In the genomic region with DNA sequence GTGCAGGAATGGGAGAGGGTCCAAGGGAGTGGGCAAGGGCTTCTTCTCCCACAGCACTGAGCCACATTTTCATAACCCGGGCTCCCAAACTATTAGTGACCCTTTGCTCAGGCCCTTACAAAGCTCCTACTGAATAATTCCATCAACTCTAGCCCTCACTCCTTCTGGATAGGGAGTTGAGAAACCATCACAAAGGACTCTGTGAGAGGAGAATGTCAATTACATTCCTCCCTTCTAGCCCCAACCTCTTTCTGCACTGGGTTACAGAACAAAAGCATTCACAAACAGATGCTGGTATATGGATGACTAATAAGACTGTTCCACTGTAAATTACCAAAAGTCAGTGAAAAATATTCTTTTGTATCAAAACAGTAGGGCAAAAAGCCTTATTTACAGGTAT, we compare ENCODE assay signal across 18 cellular contexts.
DNase-seq lines count a peak whose midpoint lies in the region; ATAC-seq, FAIRE-seq and TF ChIP-seq lines count a peak whose summit lies in the region.
"Had no signal": no experiment of that assay in that cellular context is flagged by ENCODE, and none has a peak within 500 bp of the region (broad histone marks: within the 10 kb centered on the region; RNA-seq: fewer than 3 reads in every experiment).

No MANE protein-coding gene starts in this region.

- H3K4me1 ChIP-seq in H1 (replicated peaks in 1 of 4; ENCODE audit: control insufficient read depth in 3 of 4, insufficient read depth in 4 of 4, low read length in 3 of 4): peaks cover 0 to 9% (median 1%) of the 10 kb centered on the region in 4 experiments; a peak in 2 of 7 replicates
- H3K4me1 ChIP-seq: A549, Caco-2 had no signal

- H3K36me3 ChIP-seq in H1 (ENCODE audit: control insufficient read depth in 2 of 4, insufficient read depth in 4 of 4, low read length in 3 of 4): no peaks in the 10 kb centered on the region
- H3K36me3 ChIP-seq: BE2C had no signal

- H3K4me3 Mint-ChIP-seq in mesothelial cell of epicardium: no peak overlapping the region
- H3K4me3 Mint-ChIP-seq: CD8-positive, alpha-beta T cell; H9 had no signal

- CTCF ChIA-PET in H1 (lab: Charles Lee; ENCODE audit: partially characterized antibody): interaction anchor here (1.7 kb wide), 1 partner anchor 12 kb away, joined by 3 read pairs; no protein-coding TSS in a partner anchor

- H3K4me1 Mint-ChIP-seq in mesothelial cell of epicardium: peaks cover 11% of the 10 kb centered on the region

- TF ChIP-seq CTCF in H1 (IDR thresholded peaks at IDR 0.05; ENCODE audit: control extremely low read depth in 1 of 3, insufficient read depth in 1 of 3, low read depth in 1 of 3, low read length in 3 of 3) (no peak), mesothelial cell of epicardium (IDR thresholded peaks at IDR 0.05; ENCODE audit: unreplicated experiment) (no peak)

- no peak overlapping the region for H3K56ac ChIP-seq in H1 (replicated peaks; ENCODE audit: insufficient read length, low read depth, low read length)

- H4K20me1 ChIP-seq in H1 (replicated peaks in 1 of 2; ENCODE audit: control insufficient read depth in 1 of 2, insufficient read depth in 2 of 2, low read length in 2 of 2): no peaks in the 10 kb centered on the region

- no peaks in the 10 kb centered on the region for H3K79me1 ChIP-seq in H1 (ENCODE audit: low read depth, low read length)

- intact Hi-C loops in sciatic nerve (cut with DNase I): no loop called here

- H3K4me2 ChIP-seq in H1 (ENCODE audit: insufficient read depth in 1 of 2, low read depth in 2 of 2, low read length in 2 of 2): no peak overlapping the region
- H3K4me2 ChIP-seq: A549 had no signal

- H4K8ac ChIP-seq in H1 (ENCODE audit: extremely low read depth, insufficient read depth, low read length): no peak overlapping the region

- no peak for FAIRE-seq in H1 (lab: Jason Lieb, UNC)
- FAIRE-seq: A549, GM19239 had no signal

- H2BK120ac ChIP-seq in H1 (replicated peaks; ENCODE audit: low read depth, low read length): no peak overlapping the region

- no peak for TF ChIP-seq EP300 in H1 (IDR thresholded peaks at IDR 0.05; ENCODE audit: borderline replicate concordance in 1 of 2, low read depth in 2 of 2, low read length in 2 of 2)

- H3K23me2 ChIP-seq in H1 (ENCODE audit: low read depth, low read length): no peaks in the 10 kb centered on the region

- peaks cover 5% of the 10 kb centered on the region for H3K27me3 Mint-ChIP-seq in mesothelial cell of epicardium (ENCODE audit: low read depth)

- 100% methylated on average over 1 of the region's 1 CpG; no CpG with 5 or more reads in 1 of the 2 experiments for WGBS in H1 (ENCODE audit: extremely low coverage in 1 of 2, insufficient coverage in 1 of 2, insufficient read length in 1 of 2, insufficient replicate concordance in 2 of 2, low coverage in 1 of 2, low lambda C conversion rate in 2 of 2, missing lambda C conversion rate in 1 of 2), 2 experiments

- H2AK5ac ChIP-seq in H1 (ENCODE audit: low read depth, low read length): no peak overlapping the region

- H3K9me3 ChIP-seq in H1 (ENCODE audit: insufficient read depth in 2 of 2, low read depth in 1 of 2, low read length in 1 of 2): no peaks in the 10 kb centered on the region
- H3K9me3 ChIP-seq: A549, BE2C, Caco-2 had no signal

- no peak overlapping the region for H3K27ac ChIP-seq in H1 (ENCODE audit: low read depth, low read length)
- H3K27ac ChIP-seq: A549, C4-2B, HL-60 had no signal

- H3K79me2 ChIP-seq in H1 (ENCODE audit: control insufficient read depth in 1 of 2, insufficient read depth in 2 of 2, low read length in 2 of 2): no peaks in the 10 kb centered on the region

- DNase-seq in H1 (ENCODE audit: low read depth in 1 of 2, low spot score in 2 of 2) (no peak), sciatic nerve (ENCODE audit: low spot score) (no peak), HPDE6-E6E7 (ENCODE audit: extremely low spot score) (no peak), mesothelial cell of epicardium (ENCODE audit: low spot score in 2 of 2, unreplicated experiment in 2 of 2) (no peak)
- no peak for DNase-seq in activated CD4-positive, alpha-beta T cell treated with anti-CD3 and anti-CD28 coated beads, Interleukin-2, amount 50 U/mL, for 4 hours
- DNase-seq: BE2C; Caco-2; CD8-positive, alpha-beta T cell; DND-41; GDM1; H9; IMR-90; KBM-7 had no signal

- H2AFZ ChIP-seq in H1 (ENCODE audit: low read length): no peak overlapping the region

- H4K91ac ChIP-seq in H1 (replicated peaks; ENCODE audit: insufficient read length, low read length): no peak overlapping the region

- no peak overlapping the region for H2BK20ac ChIP-seq in H1 (ENCODE audit: low read length)

- no peak overlapping the region for H3K14ac ChIP-seq in H1 (ENCODE audit: insufficient read length)

- H3K9ac ChIP-seq in H1 (replicated peaks in 1 of 4; ENCODE audit: extremely low read depth in 1 of 4, low read depth in 3 of 4, low read length in 3 of 4): no peak overlapping the region

- H3K23ac ChIP-seq in H1 (ENCODE audit: insufficient read length): no peak overlapping the region

- no peak overlapping the region for H3K18ac ChIP-seq in H1 (ENCODE audit: extremely low read depth, low read length)

- H3K27me3 ChIP-seq in H1 (replicated peaks in 1 of 4; ENCODE audit: control insufficient read depth in 3 of 4, extremely low read depth in 1 of 4, insufficient read depth in 3 of 4, low read length in 3 of 4): no peaks in the 10 kb centered on the region
- H3K27me3 ChIP-seq: BE2C had no signal

- H3K36me3 Mint-ChIP-seq in mesothelial cell of epicardium: no peaks in the 10 kb centered on the region
- H3K36me3 Mint-ChIP-seq: CD8-positive, alpha-beta T cell had no signal

- no peak overlapping the region for H4K5ac ChIP-seq in H1 (ENCODE audit: insufficient read length, low read depth, low read length)

- peaks cover 6% of the 10 kb centered on the region for H3K9me3 Mint-ChIP-seq in mesothelial cell of epicardium

- POLR2A ChIA-PET in H1 (lab: Charles Lee; ENCODE audit: partially characterized antibody): no interaction called here

- no peak overlapping the region for H2BK5ac ChIP-seq in H1 (ENCODE audit: low read depth, low read length)

- ATAC-seq in HG03175 (IDR thresholded peaks at IDR 0.05; ENCODE audit: unreplicated experiment): peak; percentile 5
- peak; percentile 36 for ATAC-seq in sciatic nerve
- ATAC-seq: A549; CD8-positive, alpha-beta T cell had no signal

- no peak overlapping the region for H2BK15ac ChIP-seq in H1 (ENCODE audit: low read length)

- TF ChIP-seq POLR2A in H1 (IDR thresholded peaks at IDR 0.05; ENCODE audit: control extremely low read depth in 1 of 2, low read depth in 2 of 2, low read length in 2 of 2): no peak

- TF ChIP-seq RAD21 in H1 (IDR thresholded peaks at IDR 0.05 in 1 of 2, conservative IDR thresholded peaks at IDR 0.05 in 1 of 2; ENCODE audit: low read depth in 2 of 2, low read length in 2 of 2): no peak

- no peak overlapping the region for H3K27ac Mint-ChIP-seq in mesothelial cell of epicardium
- H3K27ac Mint-ChIP-seq: CD8-positive, alpha-beta T cell; H9 had no signal

- H3K4ac ChIP-seq in H1 (replicated peaks; ENCODE audit: insufficient read length, low read depth, low read length): no peak overlapping the region

- no peak overlapping the region for H2BK12ac ChIP-seq in H1 (ENCODE audit: low read depth, low read length)

- H3K4me3 ChIP-seq in H1 (ENCODE audit: extremely low read depth in 1 of 4, insufficient read depth in 2 of 4, low read depth in 3 of 4, low read length in 4 of 4): no peak overlapping the region
- H3K4me3 ChIP-seq: A549 had no signal

TF ChIP-seq in H1, 55 proteins besides CTCF, POLR2A, EP300 and RAD21:
- no peak for TF ChIP-seq KDM1A (IDR thresholded peaks at IDR 0.05; ENCODE audit: borderline replicate concordance, low read length)
- TF ChIP-seq CHD1 (IDR thresholded peaks at IDR 0.05; ENCODE audit: low read depth, low read length): no peak
- TF ChIP-seq CEBPB (IDR thresholded peaks at IDR 0.05; ENCODE audit: low read depth, low read length): no peak
- TF ChIP-seq TEAD4 (IDR thresholded peaks at IDR 0.05; ENCODE audit: low read depth, low read length): peak; percentile 40; the same call in 1 of the 2 replicates
- TF ChIP-seq, protein P1, sequence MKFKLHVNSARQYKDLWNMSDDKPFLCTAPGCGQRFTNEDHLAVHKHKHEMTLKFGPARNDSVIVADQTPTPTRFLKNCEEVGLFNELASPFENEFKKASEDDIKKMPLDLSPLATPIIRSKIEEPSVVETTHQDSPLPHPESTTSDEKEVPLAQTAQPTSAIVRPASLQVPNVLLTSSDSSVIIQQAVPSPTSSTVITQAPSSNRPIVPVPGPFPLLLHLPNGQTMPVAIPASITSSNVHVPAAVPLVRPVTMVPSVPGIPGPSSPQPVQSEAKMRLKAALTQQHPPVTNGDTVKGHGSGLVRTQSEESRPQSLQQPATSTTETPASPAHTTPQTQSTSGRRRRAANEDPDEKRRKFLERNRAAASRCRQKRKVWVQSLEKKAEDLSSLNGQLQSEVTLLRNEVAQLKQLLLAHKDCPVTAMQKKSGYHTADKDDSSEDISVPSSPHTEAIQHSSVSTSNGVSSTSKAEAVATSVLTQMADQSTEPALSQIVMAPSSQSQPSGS (IDR thresholded peaks at IDR 0.05; ENCODE audit: low read length): no peak
- no peak for TF ChIP-seq RNF2 (IDR thresholded peaks at IDR 0.05; ENCODE audit: borderline replicate concordance, low read depth, low read length, missing control alignments, poor library complexity, severe bottlenecking)
